In genomic region chr10:80530251-80530650, GRCh38 we compare ENCODE assay signal across 8 cellular contexts. TPM values are rescaled to one million over a fixed set of nuclear protein-coding genes. Genes with fewer than 3 reads are reported as not detected.
DNase-seq lines count a peak whose midpoint lies in the region; ATAC-seq lines count a peak whose summit lies in the region.

No MANE protein-coding gene starts in this region.

- ATAC-seq in GM21447 (IDR thresholded peaks at IDR 0.05; ENCODE audit: unreplicated experiment) (peak; percentile 50), left colon (peak; percentile 81), GM21825 (IDR thresholded peaks at IDR 0.05; ENCODE audit: unreplicated experiment) (no peak), GM19452 (IDR thresholded peaks at IDR 0.05; ENCODE audit: unreplicated experiment) (no peak), HG02840 (IDR thresholded peaks at IDR 0.05; ENCODE audit: low FRiP score, unreplicated experiment) (no peak)

- intact Hi-C loops in left colon (cut with DNase I, micrococcal nuclease): no loop called here

- peak; percentile 55 to 62 for DNase-seq in AML-193 (lab: John Stamatoyannopoulos, UW)
- DNase-seq in NCI-H226: peak; percentile 43
- peak; percentile 27 for DNase-seq in activated effector memory CD4-positive, alpha-beta T cell treated with Interleukin-2 at 50 U/mL for 16 hours
- DNase-seq in left colon: peak in 1 of 2 donors; percentile 41

RNA-seq across cellular contexts. Expression of gene SH2D4B, which starts 7.5 kb away (rescaled TPM):
- total RNA-seq in left colon: not detected

Comparison
In these comparisons a context has a peak if more than half of its experiments do, and no peak if none do; other contexts are left out.
1. ATAC-seq: peak in GM21447 (single experiment) and left colon (single experiment); none in GM21825 (single experiment), GM19452 (single experiment) and HG02840 (single experiment).